ENCODE assay signal across 12 cellular contexts in genomic region chr2:215022418-215022817, GRCh38.
A peak's percentile ranks its signal among the peaks of the same experiment; 100 is the strongest.
DNase-seq lines count a peak whose midpoint lies in the region; TF ChIP-seq lines count a peak whose summit lies in the region.
"Had no signal": no experiment of that assay in that cellular context is flagged by ENCODE, and none has a peak within 500 bp of the region (broad histone marks: within the 10 kb centered on the region; RNA-seq: fewer than 3 reads in every experiment).

No MANE protein-coding gene starts in this region.

- TF ChIP-seq EP300 in tibial nerve (IDR thresholded peaks at IDR 0.05), result no peak

- H3K9me3 ChIP-seq in tibial nerve, result no peaks in the 10 kb centered on the region

- H3K4me3 ChIP-seq in epithelial cell of esophagus (ENCODE audit: low read length) (no peak overlapping the region), tibial nerve (no peak overlapping the region)

- H3K36me3 ChIP-seq in tibial nerve, result no peaks in the 10 kb centered on the region

- H3K27ac ChIP-seq in tibial nerve, result no peak overlapping the region
- H3K27ac ChIP-seq: epithelial cell of prostate, VCaP had no signal

- DNase-seq in GM13977 (ENCODE audit: low spot score) (peak; percentile 22), NCI-H226 (peak; percentile 11), epithelial cell of esophagus (ENCODE audit: low read depth) (peak; percentile 43), non-pigmented ciliary epithelial cell (ENCODE audit: low read depth) (peak; percentile 49), CD1c-positive myeloid dendritic cell (ENCODE audit: extremely low spot score) (no peak), erythroblast (lab: John Stamatoyannopoulos, UW) (no peak), tibial nerve (ENCODE audit: low spot score in 2 of 2) (no peak), ureter (ENCODE audit: low spot score) (no peak)
- DNase-seq: DND-41, Karpas-422 had no signal

- TF ChIP-seq POLR2A in erythroblast (IDR thresholded peaks at IDR 0.05; ENCODE audit: low read length) (no peak), tibial nerve (IDR thresholded peaks at IDR 0.05) (no peak)

- H3K27me3 ChIP-seq in tibial nerve, result no peaks in the 10 kb centered on the region

- TF ChIP-seq CTCF in GM13977 (IDR thresholded peaks at IDR 0.05; ENCODE audit: extremely low read depth, insufficient read depth, missing control alignments) (no peak), epithelial cell of esophagus (IDR thresholded peaks at IDR 0.05; ENCODE audit: insufficient read depth, low read depth, low read length, missing control alignments) (no peak), tibial nerve (IDR thresholded peaks at IDR 0.05) (no peak)

- H3K4me1 ChIP-seq in tibial nerve, result no peaks in the 10 kb centered on the region

- in situ Hi-C loops in GM13977 (cut with MboI; ENCODE audit: low pct_unique_long_range_greater_than_20kb, low sequenced_read_pairs, unreplicated experiment), result no loop called here

- 12 to 20% methylated on average over 3 of the region's 3 CpGs for WGBS in tibial nerve, 2 donors

Comparison
In these comparisons a context has a peak if more than half of its experiments do, and no peak if none do; other contexts are left out.
1. DNase-seq: peak in GM13977 (single experiment), NCI-H226 (single experiment), epithelial cell of esophagus (single experiment) and non-pigmented ciliary epithelial cell (single experiment); none in CD1c-positive myeloid dendritic cell (single experiment), erythroblast (0 of 2), tibial nerve (0 of 2) and ureter (single experiment).